Comparison of ENCODE assay signal across 9 cellular contexts in the genomic region with DNA sequence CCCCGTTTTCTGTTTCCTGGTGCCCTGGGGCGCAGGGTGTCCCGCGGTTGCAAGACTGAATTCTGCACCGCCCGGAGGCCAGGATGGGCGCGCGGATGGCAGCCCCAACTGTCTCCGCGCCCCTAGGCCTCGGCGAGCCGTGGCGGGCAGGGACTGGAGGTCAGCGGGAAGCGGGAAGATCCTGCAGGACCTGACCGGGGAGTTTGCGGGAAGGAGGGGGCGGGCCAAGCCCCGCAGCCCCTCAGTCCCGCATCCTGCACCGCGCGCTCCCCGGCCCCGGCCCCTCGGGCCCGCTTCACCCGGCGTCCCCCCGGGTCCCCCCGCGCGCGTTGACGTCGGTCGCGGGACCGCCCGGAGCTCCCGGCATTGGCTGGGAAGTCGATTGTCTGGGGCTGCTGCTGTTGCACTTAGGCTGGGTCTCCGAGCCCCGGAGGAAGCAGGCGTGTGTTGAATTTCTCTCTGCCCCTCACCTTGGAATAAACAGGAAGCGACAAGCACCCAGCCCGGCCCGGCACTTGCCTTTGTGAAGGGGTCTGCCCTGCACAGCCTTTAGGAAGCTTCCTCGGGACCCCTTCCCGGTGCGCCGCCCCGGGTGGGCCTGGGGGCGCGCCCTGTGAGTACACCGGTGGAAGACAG. TPM values are rescaled to one million over a fixed set of nuclear protein-coding genes. Genes with fewer than 3 reads are reported as not detected.
DNase-seq lines count a peak whose midpoint lies in the region; ATAC-seq, FAIRE-seq and TF ChIP-seq lines count a peak whose summit lies in the region.
"Had no signal": no experiment of that assay in that cellular context is flagged by ENCODE, and none has a peak within 500 bp of the region (broad histone marks: within the 10 kb centered on the region; RNA-seq: fewer than 3 reads in every experiment).

LDLRAD4 (plus strand) TSS at position 385 of the 636 bp plus-strand sequence.

- H3K36me3 ChIP-seq in breast epithelium (no peaks in the 10 kb centered on the region), kidney (ENCODE audit: control insufficient read depth in 1 of 2, insufficient read depth in 2 of 2, low read length in 2 of 2) (no peaks in the 10 kb centered on the region)

- FAIRE-seq in kidney (lab: Jason Lieb, UNC) = no peak
- FAIRE-seq: colon had no signal

- in situ Hi-C loops in G401 (cut with HindIII; ENCODE audit: low sequenced_read_pairs) = no loop called here

- DNase-seq in NCI-H1436 (lab: John Stamatoyannopoulos, UW) = peak; percentile 39
- DNase-seq in NCI-H1436 treated with DMSO at 0.1 percent for 48 hours (lab: John Stamatoyannopoulos, UW) = no peak
- DNase-seq in T-helper 1 cell = peak in 3 of 5 donors; percentile 25 to 47 (median 36)
- no peak for DNase-seq in breast epithelium (ENCODE audit: low spot score in 2 of 2)
- DNase-seq in kidney = peak; percentile 89
- DNase-seq in stimulated activated CD4-positive, alpha-beta T cell treated with anti-CD3 and anti-CD28 coated beads, Interleukin-12 subunit alpha, Interleukin-12 subunit beta, amount 100 ng/mL, for 4 hours = peak; percentile 29
- no peak for DNase-seq in G401 (ENCODE audit: low spot score)

- H3K27ac ChIP-seq in breast epithelium (peak within 1 kb of the TSS; percentile 84 to 88), kidney (ENCODE audit: low read depth in 2 of 2, low read length in 2 of 2) (peak within 1 kb of the TSS; percentile 73 to 77)

- no peak for TF ChIP-seq POLR2A in breast epithelium (IDR thresholded peaks at IDR 0.05)

- peak within 1 kb of the TSS; percentile 85 to 97 (median 87) for H3K4me3 ChIP-seq in breast epithelium
- peak within 1 kb of the TSS; percentile 64 to 65 for H3K4me3 ChIP-seq in kidney (ENCODE audit: low read length in 2 of 2)

- peak within 1 kb of the TSS; percentile 48 to 69 for H3K9ac ChIP-seq in kidney (ENCODE audit: low read length in 2 of 2)

- intact Hi-C loops in breast epithelium (cut with DNase I; ENCODE audit: low total_unique reads) = no loop called here
- intact Hi-C loops in kidney (cut with DNase I) = loop anchor here (10.0 kb wide), 1 partner anchor 316 kb away; no protein-coding TSS in a partner anchor

- no peaks in the 10 kb centered on the region for H3K27me3 ChIP-seq in breast epithelium

- TF ChIP-seq CTCF in breast epithelium (IDR thresholded peaks at IDR 0.05) (no peak), kidney (IDR thresholded peaks at IDR 0.05; ENCODE audit: borderline replicate concordance, extremely low read depth, insufficient read depth) (no peak)

- peaks cover 18 to 30% of the 10 kb centered on the region in 2 donors for H3K4me1 ChIP-seq in breast epithelium
- H3K4me1 ChIP-seq in kidney (ENCODE audit: control insufficient read depth in 1 of 2, insufficient read depth in 1 of 2, low read depth in 1 of 2, low read length in 2 of 2) = peaks cover 23 to 31% of the 10 kb centered on the region in 2 donors

- H3K9me3 ChIP-seq in breast epithelium = no peaks in the 10 kb centered on the region
- no peaks in the 10 kb centered on the region for H3K9me3 ChIP-seq in kidney (ENCODE audit: control insufficient read depth in 1 of 2, low read length in 2 of 2)

- no peak for ATAC-seq in GM19035 (IDR thresholded peaks at IDR 0.05; ENCODE audit: unreplicated experiment)

RNA-seq across cellular contexts. Expression of gene LDLRAD4, which starts in this region (rescaled TPM):
- total RNA-seq in breast epithelium = 10 to 100 TPM; 28.5 to 94.3 (median 42.9) TPM
- total RNA-seq in kidney = 42.3 TPM
- polyA plus RNA-seq in kidney (ENCODE audit: insufficient read depth, low read depth, low replicate concordance) = 2.3 TPM
- total RNA-seq in G401 (2014; rRNA removed; shearing (Covaris generic)) = 0.06 TPM in 1 of 2 replicates, not detected in the other

Comparison
In these comparisons a context has a peak if more than half of its experiments do, and no peak if none do; other contexts are left out.
1. RNA of gene LDLRAD4 (total RNA-seq): 28.5 to 94.3 TPM in breast epithelium and 42.3 TPM in kidney (single experiment); 0.06 TPM in G401; every median in the first group is over 10 times any median in the second.
2. DNase-seq: peak in NCI-H1436 (single experiment), T-helper 1 cell (3 of 5), kidney (single experiment) and stimulated activated CD4-positive, alpha-beta T cell treated with anti-CD3 and anti-CD28 coated beads, Interleukin-12 subunit alpha, Interleukin-12 subunit beta, amount 100 ng/mL, for 4 hours (single experiment); none in NCI-H1436 treated with DMSO at 0.1 percent for 48 hours (single experiment), breast epithelium (0 of 2) and G401 (single experiment).